23 cellular contexts compared by ENCODE assay signal in genomic region chr15:69616558-69616957, GRCh38.
"Had no signal": no experiment of that assay in that cellular context is flagged by ENCODE, and none has a peak within 500 bp of the region (broad histone marks: within the 10 kb centered on the region; RNA-seq: fewer than 3 reads in every experiment).

No MANE protein-coding gene starts in this region.

- H3K27ac ChIP-seq: colonic mucosa, esophagus squamous epithelium, parathyroid adenoma, sigmoid colon, testis, tibial nerve, upper lobe of right lung, vagina had no signal

- H3K4me3 ChIP-seq: colonic mucosa, esophagus squamous epithelium, lung, sigmoid colon, testis, tibial nerve, upper lobe of right lung, vagina had no signal

- H3K9me3 ChIP-seq: colonic mucosa, esophagus squamous epithelium, sigmoid colon, testis, tibial nerve, upper lobe of right lung, vagina had no signal

- H3K4me1 ChIP-seq: colonic mucosa, esophagus squamous epithelium, parathyroid adenoma, sigmoid colon, testis, upper lobe of right lung, vagina had no signal

- H3K36me3 ChIP-seq: colonic mucosa, esophagus squamous epithelium, sigmoid colon, tibial nerve, upper lobe of right lung, vagina had no signal

- H3K4me1 Mint-ChIP-seq: immature natural killer cell; stimulated activated memory B cell treated with anti-CD40 and anti-IgM and Interleukin-4, amounts not matched to agents 10 μg/mL and 1 μg/mL and 100 μg/mL, for 72 hours had no signal

- DNase-seq: effector CD8-positive, alpha-beta T cell; esophagus squamous epithelium; foreskin melanocyte; hypothalamus; immature natural killer cell; natural killer cell; sigmoid colon; stimulated activated CD4-positive, alpha-beta T cell treated with anti-CD3 and anti-CD28 coated beads, Interleukin-2, amount 100 ng/mL, for 24 hours; stimulated activated CD4-positive, alpha-beta T cell treated with anti-CD3 and anti-CD28 coated beads, Interleukin-4, amount 100 ng/mL, for 4 hours; stimulated activated naive CD8-positive, alpha-beta T cell treated with anti-CD3 and anti-CD28 coated beads, Interleukin-15, Interleukin-2, amounts not matched to agents 100 U/mL and 50 U/mL, for 24 hours; substantia nigra; testis; upper lobe of right lung had no signal

- H3K9ac ChIP-seq: parathyroid adenoma had no signal

- H3K9me3 Mint-ChIP-seq: dendritic cell treated with granulocyte-macrophage colony-stimulating factor and Interleukin-4, amounts not matched to agents 40 ng/mL and 50 ng/mL, for 4 days; immature natural killer cell; memory B cell; natural killer cell; stimulated activated memory B cell treated with anti-CD40 and anti-IgM and Interleukin-4, amounts not matched to agents 10 μg/mL and 1 μg/mL and 100 μg/mL, for 72 hours had no signal

- H3K27ac Mint-ChIP-seq: dendritic cell treated with granulocyte-macrophage colony-stimulating factor and Interleukin-4, amounts not matched to agents 40 ng/mL and 50 ng/mL, for 4 days; immature natural killer cell; memory B cell; natural killer cell; progenitor cell of endocrine pancreas; stimulated activated memory B cell treated with anti-CD40 and anti-IgM and Interleukin-4, amounts not matched to agents 10 μg/mL and 1 μg/mL and 100 μg/mL, for 72 hours had no signal

- H3K27me3 ChIP-seq: colonic mucosa, sigmoid colon, testis, tibial nerve, upper lobe of right lung, vagina had no signal

- FAIRE-seq: endothelial cell of umbilical vein had no signal

- H3K4me3 Mint-ChIP-seq: dendritic cell treated with granulocyte-macrophage colony-stimulating factor and Interleukin-4, amounts not matched to agents 40 ng/mL and 50 ng/mL, for 4 days; immature natural killer cell; memory B cell; natural killer cell; stimulated activated memory B cell treated with anti-CD40 and anti-IgM and Interleukin-4, amounts not matched to agents 10 μg/mL and 1 μg/mL and 100 μg/mL, for 72 hours had no signal

- H3K36me3 Mint-ChIP-seq: immature natural killer cell; memory B cell; natural killer cell; stimulated activated memory B cell treated with anti-CD40 and anti-IgM and Interleukin-4, amounts not matched to agents 10 μg/mL and 1 μg/mL and 100 μg/mL, for 72 hours had no signal
